In genomic region chr2:207046642-207047213, GRCh38 we compare ENCODE assay signal across 8 cellular contexts.
DNase-seq lines count a peak whose midpoint lies in the region; ATAC-seq and TF ChIP-seq lines count a peak whose summit lies in the region.

No MANE protein-coding gene starts in this region.

- H3K4me1 ChIP-seq in right atrium auricular region: peaks cover 0 to 7% of the 10 kb centered on the region in 2 donors

- H3K27ac ChIP-seq in right atrium auricular region: no peak overlapping the region

- no peaks in the 10 kb centered on the region for H3K9me3 ChIP-seq in right atrium auricular region

- H3K4me3 Mint-ChIP-seq in T-helper 2 cell treated with Interferon-gamma antibody and Interleukin-4, amounts not matched to agents 5 μg/mL and 100 μg/mL, for 36 hours: no peak overlapping the region

- H3K27me3 ChIP-seq in right atrium auricular region: no peaks in the 10 kb centered on the region

- TF ChIP-seq CTCF in right atrium auricular region (IDR thresholded peaks at IDR 0.05) (peak in 1 of 2 donors; percentile 53), fibroblast of mammary gland (conservative IDR thresholded peaks at IDR 0.05; ENCODE audit: control insufficient read depth, insufficient read depth, low read depth, low read length) (no peak)

- H3K27me3 Mint-ChIP-seq in T-helper 2 cell treated with Interferon-gamma antibody and Interleukin-4, amounts not matched to agents 5 μg/mL and 100 μg/mL, for 36 hours (ENCODE audit: low read depth): peaks cover 6% of the 10 kb centered on the region

- peaks cover 11% of the 10 kb centered on the region for H3K4me1 Mint-ChIP-seq in T-helper 2 cell treated with Interferon-gamma antibody and Interleukin-4, amounts not matched to agents 5 μg/mL and 100 μg/mL, for 36 hours (ENCODE audit: low read depth)

- DNase-seq in Right ventricle myocardium inferior (ENCODE audit: missing footprints): no peak
- no peak for DNase-seq in right atrium auricular region (ENCODE audit: low spot score)
- peak; percentile 46 for DNase-seq in T-helper 2 cell treated with Interferon-gamma antibody and Interleukin-4, amounts not matched to agents 5 μg/mL and 100 μg/mL, for 36 hours (ENCODE audit: low spot score)
- peak; percentile 38 for DNase-seq in fibroblast of mammary gland (ENCODE audit: low read depth)
- DNase-seq in stimulated activated CD4-positive, alpha-beta T cell treated with anti-CD3 and anti-CD28 coated beads, TNF-alpha, amount 100 ng/mL, for 4 hours (ENCODE audit: low read depth in 3 of 3): peak in 2 of 3 experiments; percentile 1 to 3
- no peak for DNase-seq in iPS-NIHi7 (ENCODE audit: extremely low spot score)

- no peaks in the 10 kb centered on the region for H3K36me3 ChIP-seq in right atrium auricular region

- ATAC-seq in Right ventricle myocardium inferior: peak; percentile 76
- no peak for ATAC-seq in GM21515 (IDR thresholded peaks at IDR 0.05; ENCODE audit: unreplicated experiment)
- ATAC-seq in HG02885 (IDR thresholded peaks at IDR 0.05; ENCODE audit: poor library complexity, unreplicated experiment): no peak

- H3K4me3 ChIP-seq in right atrium auricular region (no peak overlapping the region), fibroblast of mammary gland (ENCODE audit: control insufficient read depth, low read depth, low read length) (no peak overlapping the region)

- intact Hi-C loops in Right ventricle myocardium inferior (cut with DNase I): loop anchor here (2.0 to 10.0 kb wide), 3 partner anchors 121 to 428 kb away; partner anchors contain the start of gene KLF7

- no peak overlapping the region for H3K27ac Mint-ChIP-seq in T-helper 2 cell treated with Interferon-gamma antibody and Interleukin-4, amounts not matched to agents 5 μg/mL and 100 μg/mL, for 36 hours

- H3K9me3 Mint-ChIP-seq in T-helper 2 cell treated with Interferon-gamma antibody and Interleukin-4, amounts not matched to agents 5 μg/mL and 100 μg/mL, for 36 hours: no peaks in the 10 kb centered on the region

- no peaks in the 10 kb centered on the region for H3K36me3 Mint-ChIP-seq in T-helper 2 cell treated with Interferon-gamma antibody and Interleukin-4, amounts not matched to agents 5 μg/mL and 100 μg/mL, for 36 hours (ENCODE audit: low read depth)

Comparison
In these comparisons a context has a peak if more than half of its experiments do, and no peak if none do; other contexts are left out.
1. DNase-seq: peak in T-helper 2 cell treated with Interferon-gamma antibody and Interleukin-4, amounts not matched to agents 5 μg/mL and 100 μg/mL, for 36 hours (single experiment), fibroblast of mammary gland (single experiment) and stimulated activated CD4-positive, alpha-beta T cell treated with anti-CD3 and anti-CD28 coated beads, TNF-alpha, amount 100 ng/mL, for 4 hours (2 of 3); none in Right ventricle myocardium inferior (single experiment), right atrium auricular region (single experiment) and iPS-NIHi7 (single experiment).